ENCODE assay signal across 8 cellular contexts in genomic region chr11:12693075-12693473, GRCh38. TPM values are rescaled to one million over a fixed set of nuclear protein-coding genes. Genes with fewer than 3 reads are reported as not detected.
DNase-seq lines count a peak whose midpoint lies in the region; ATAC-seq and TF ChIP-seq lines count a peak whose summit lies in the region.

No MANE protein-coding gene starts in this region.

- BruUV-seq in Calu3 (replicated peaks; lab: Mats Ljungman, UMichigan): no TSS peak

- H3K9me3 ChIP-seq in heart left ventricle (no peaks in the 10 kb centered on the region), psoas muscle (no peaks in the 10 kb centered on the region)

- H3K27ac Mint-ChIP-seq in Calu3 (ENCODE audit: unreplicated experiment): peak overlapping the region; percentile 94

- CTCF ChIA-PET in Calu3 (lab: Charles Lee): interaction anchor here (0.9 to 2.4 kb wide), 5 partner anchors 13 to 152 kb away, joined by 3 to 11 read pairs (median 5); no protein-coding TSS in a partner anchor

- peaks cover 0 to 15% (median 0%) of the 10 kb centered on the region in 9 donors for H3K27me3 ChIP-seq in heart left ventricle
- H3K27me3 ChIP-seq in psoas muscle (ENCODE audit: insufficient read depth in 3 of 3, low read length in 2 of 3): no peaks in the 10 kb centered on the region

- TF ChIP-seq CTCF in Calu3 (IDR thresholded peaks at IDR 0.05; ENCODE audit: unreplicated experiment) (no peak), heart left ventricle (IDR thresholded peaks at IDR 0.05) (no peak), psoas muscle (IDR thresholded peaks at IDR 0.05) (no peak)

- peak overlapping the region; percentile 62 for H3K4me3 Mint-ChIP-seq in Calu3 (ENCODE audit: low read depth, unreplicated experiment)

- no peaks in the 10 kb centered on the region for H3K9me3 Mint-ChIP-seq in Calu3 (ENCODE audit: low read depth, unreplicated experiment)

- H3K4me1 ChIP-seq in heart left ventricle: peaks cover 22 to 88% (median 67%) of the 10 kb centered on the region in 12 donors
- H3K4me1 ChIP-seq in psoas muscle: peaks cover 86% of the 10 kb centered on the region

- 48 to 59% (median 54%) methylated on average over 5 of the region's 5 CpGs for WGBS in adipose tissue, 3 donors
- 46 to 57% (median 54%) methylated on average over 5 of the region's 5 CpGs for WGBS in heart left ventricle, 4 donors
- 18 to 37% (median 19%) methylated on average over 5 of the region's 5 CpGs for WGBS in psoas muscle, 3 donors

- no peaks in the 10 kb centered on the region for H3K36me3 ChIP-seq in heart left ventricle
- no peaks in the 10 kb centered on the region for H3K36me3 ChIP-seq in psoas muscle (ENCODE audit: insufficient read depth in 1 of 2, low read depth in 1 of 2)

- ATAC-seq in heart left ventricle (peak in 1 of 4 donors; percentile 9), psoas muscle (peak; percentile 45 to 53 (median 50)), HG02981 (IDR thresholded peaks at IDR 0.05; ENCODE audit: unreplicated experiment) (no peak), GM21447 (IDR thresholded peaks at IDR 0.05; ENCODE audit: unreplicated experiment) (no peak)

- DNase-seq in Calu3: no peak
- DNase-seq in heart left ventricle: peak in 1 of 5 donors; percentile 38
- no peak for DNase-seq in psoas muscle
- no peak for DNase-seq in mesenteric fat pad (ENCODE audit: low spot score)
- DNase-seq in HCEC 1CT: no peak

- no peak for TF ChIP-seq POLR2A in heart left ventricle (IDR thresholded peaks at IDR 0.05)

- H3K36me3 Mint-ChIP-seq in Calu3 (ENCODE audit: insufficient read depth, unreplicated experiment): peaks cover 20% of the 10 kb centered on the region

- H3K4me3 ChIP-seq in heart left ventricle (peak overlapping the region in 8 of 12 donors; percentile 7 to 37 (median 18)), psoas muscle (peak overlapping the region; percentile 55)

- intact Hi-C loops in Calu3 (cut with micrococcal nuclease; ENCODE audit: unreplicated experiment) (loop anchor here (2.0 to 5.0 kb wide), 3 partner anchors 14 to 109 kb away; no protein-coding TSS in a partner anchor), heart left ventricle (cut with DNase I) (loop anchor here in 4 of 10 donors (2.0 to 5.0 kb wide), 3 partner anchors 16 to 194 kb away; partner anchors contain the start of gene TEAD1 (in 3 of the 4)), psoas muscle (cut with DNase I) (loop anchor here (2.0 to 5.0 kb wide), 3 partner anchors 18 to 204 kb away; partner anchors contain the start of gene TEAD1 (in 1 of the 2))

- peaks cover 83% of the 10 kb centered on the region for H3K4me1 Mint-ChIP-seq in Calu3 (ENCODE audit: low read depth, unreplicated experiment)

- H3K27me3 Mint-ChIP-seq in Calu3 (ENCODE audit: unreplicated experiment): no peaks in the 10 kb centered on the region

- H3K27ac ChIP-seq in adipose tissue (ENCODE audit: low read depth, low read length) (peak overlapping the region; percentile 70), heart left ventricle (peak overlapping the region; percentile 59 to 92 (median 89)), psoas muscle (peak overlapping the region; percentile 95)

RNA-seq across cellular contexts. Expression of gene TEAD1, which starts 18.9 kb away (rescaled TPM):
- total RNA-seq in Calu3 (2022) (99.0 and 104 TPM in 2 replicates), heart left ventricle (100 to 1,000 TPM in 7 of 9 donors, 10 to 100 TPM in 2; 89.8 to 161 (median 116) TPM), psoas muscle (100 to 1,000 TPM; 111 to 178 (median 141) TPM), mesenteric fat pad (150 TPM)
- polyA plus RNA-seq in adipose tissue (10 to 100 TPM in 2 of 3 donors, 1 to 10 TPM in 1; 6.6 to 33.7 (median 13.8) TPM), heart left ventricle (10 to 100 TPM; 14.4 to 88.5 TPM), psoas muscle (100 to 1,000 TPM in 1 of 3 donors, 10 to 100 TPM in 2; 11.3 to 112 (median 19.6) TPM)

Comparison
In these comparisons a context has a peak if more than half of its experiments do, and no peak if none do; other contexts are left out.
1. ATAC-seq: peak in psoas muscle (4 of 4); none in HG02981 (single experiment) and GM21447 (single experiment).
2. Peak in every context shown above with its lines, with median percentiles within 50 percentile points of each other: H3K27ac ChIP-seq.